Comparison of ENCODE assay signal across 9 cellular contexts in the genomic region with DNA sequence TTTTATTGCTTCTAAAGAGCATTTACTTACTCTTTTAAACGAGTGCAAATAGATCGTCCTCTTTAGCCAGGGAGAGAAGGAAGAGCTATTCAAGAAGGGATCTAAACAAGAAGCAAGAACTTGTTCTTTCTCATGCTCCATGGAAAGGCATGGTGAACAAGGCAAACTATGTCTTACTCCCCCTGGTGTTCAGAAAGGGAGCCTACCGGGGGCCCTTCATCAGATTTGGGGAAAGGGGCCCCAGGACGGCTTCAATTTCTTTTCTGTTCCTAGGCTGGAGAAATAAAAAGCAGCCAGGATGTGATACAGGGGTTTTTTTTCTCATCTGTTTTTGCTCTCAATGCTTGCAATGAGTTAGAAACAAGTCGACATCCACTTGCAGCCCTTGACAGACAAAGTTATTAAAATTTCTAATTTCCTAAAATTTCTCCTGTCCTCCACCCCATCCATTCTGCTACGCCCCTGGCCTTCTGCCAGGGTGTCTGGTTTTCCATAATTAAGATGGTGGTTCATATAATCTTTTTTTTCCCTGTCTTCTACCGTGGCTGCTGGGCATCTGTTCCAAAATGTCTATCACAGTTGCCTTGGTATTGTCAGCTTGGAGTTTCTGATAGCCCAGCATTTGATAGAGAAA.
A peak's percentile ranks its signal among the peaks of the same experiment; 100 is the strongest.
DNase-seq lines count a peak whose midpoint lies in the region; ATAC-seq and TF ChIP-seq lines count a peak whose summit lies in the region.
"Had no signal": no experiment of that assay in that cellular context is flagged by ENCODE, and none has a peak within 500 bp of the region (broad histone marks: within the 10 kb centered on the region; RNA-seq: fewer than 3 reads in every experiment).

No MANE protein-coding gene starts in this region.

- intact Hi-C loops in aorta (cut with DNase I), result loop anchor here in 1 of 2 donors (5.0 kb wide), 2 partner anchors 61 to 219 kb away; no protein-coding TSS in a partner anchor

- H3K27ac Mint-ChIP-seq in brain, result peak overlapping the region in 2 of 5 experiments; percentile 57 to 75
- H3K27ac Mint-ChIP-seq: naive thymus-derived CD4-positive, alpha-beta T cell had no signal

- WGBS in aorta, 2 donors, result 22 to 25% methylated on average over 7 of the region's 7 CpGs

- H3K27me3 Mint-ChIP-seq in brain, result no peaks in the 10 kb centered on the region

- TF ChIP-seq CTCF in brain (conservative IDR thresholded peaks at IDR 0.05), result peak; percentile 63 to 71

- in situ Hi-C loops in Caki2 (cut with HindIII; ENCODE audit: low pct_unique_long_range_greater_than_20kb, low sequenced_read_pairs), result no loop called here
- in situ Hi-C loops in G401 (cut with HindIII; ENCODE audit: low sequenced_read_pairs), result no loop called here

- peak overlapping the region in 1 of 5 experiments; percentile 21 for H3K4me3 Mint-ChIP-seq in brain
- H3K4me3 Mint-ChIP-seq: naive thymus-derived CD4-positive, alpha-beta T cell had no signal

- ATAC-seq in GM21423 (IDR thresholded peaks at IDR 0.05; ENCODE audit: unreplicated experiment), result peak; percentile 48
- ATAC-seq in aorta (ENCODE audit: low FRiP score), result peak; percentile 70
- ATAC-seq in HG02938 (IDR thresholded peaks at IDR 0.05; ENCODE audit: unreplicated experiment), result no peak
- ATAC-seq: naive thymus-derived CD4-positive, alpha-beta T cell had no signal

- H3K27ac ChIP-seq in aorta (ENCODE audit: low read depth in 1 of 2, low read length in 2 of 2), result no peak overlapping the region

- H3K36me3 ChIP-seq in aorta (ENCODE audit: control insufficient read depth in 1 of 2, insufficient read depth in 2 of 2, low read length in 1 of 2), result no peaks in the 10 kb centered on the region

- no peaks in the 10 kb centered on the region for H3K9me3 ChIP-seq in aorta (ENCODE audit: control insufficient read depth, low read length)

- peaks cover 95% of the 10 kb centered on the region for H3K4me1 Mint-ChIP-seq in brain
- H3K4me1 Mint-ChIP-seq: naive thymus-derived CD4-positive, alpha-beta T cell had no signal

- H3K4me1 ChIP-seq in aorta (ENCODE audit: control insufficient read depth in 1 of 2, insufficient read depth in 2 of 2, low read length in 2 of 2), result peaks cover 0 to 27% of the 10 kb centered on the region in 2 donors

- H3K4me3 ChIP-seq in aorta (ENCODE audit: low read length in 2 of 2), result no peak overlapping the region

- H3K36me3 Mint-ChIP-seq in brain, result no peaks in the 10 kb centered on the region
- H3K36me3 Mint-ChIP-seq: naive thymus-derived CD4-positive, alpha-beta T cell had no signal

- H3K27me3 ChIP-seq in aorta (ENCODE audit: control insufficient read depth in 1 of 2, insufficient read depth in 2 of 2, low read length in 1 of 2), result no peaks in the 10 kb centered on the region

- H3K9me3 Mint-ChIP-seq in brain, result no peaks in the 10 kb centered on the region
- H3K9me3 Mint-ChIP-seq: naive thymus-derived CD4-positive, alpha-beta T cell had no signal

- DNase-seq in Caki2 (ENCODE audit: low read depth) (peak; percentile 49), NCI-H345 (lab: John Stamatoyannopoulos, UW) (peak; percentile 38), lung microvascular endothelial cell (ENCODE audit: low read depth in 2 of 2) (peak; percentile 49 to 51), aorta (no peak), G401 (ENCODE audit: low spot score) (no peak)

Comparison
In these comparisons a context has a peak if more than half of its experiments do, and no peak if none do; other contexts are left out.
1. DNase-seq: peak in Caki2 (single experiment), NCI-H345 (single experiment) and lung microvascular endothelial cell (2 of 2); none in aorta (0 of 2) and G401 (single experiment).